ENCODE assay signal across 11 cellular contexts in genomic region chr12:9329019-9329418, GRCh38.
"Had no signal": no experiment of that assay in that cellular context is flagged by ENCODE, and none has a peak within 500 bp of the region (broad histone marks: within the 10 kb centered on the region; RNA-seq: fewer than 3 reads in every experiment).

No MANE protein-coding gene starts in this region.

- FAIRE-seq: H1, H54 had no signal

- H3K4me2 ChIP-seq: GM23338 had no signal

- H3K4me3 ChIP-seq: GM23248, GM23338, HAP-1 had no signal

- DNase-seq: GM23248, GOT3, H7, H9, HCEC 1CT, HFFc6 had no signal

- H3K9me3 ChIP-seq: HAP-1 had no signal

- H3K36me3 ChIP-seq: HAP-1 had no signal

- H3K4me1 ChIP-seq: HAP-1 had no signal

- ATAC-seq: GM23338, HCT116 had no signal

- H2AFZ ChIP-seq: GM23248, GM23338 had no signal

- H3K9ac ChIP-seq: GM23248 had no signal

- H3K27ac ChIP-seq: GM23248 had no signal
